Comparison of ENCODE assay signal across 18 cellular contexts in genomic region chr10:1004294-1004693, GRCh38. TPM values are rescaled to one million over a fixed set of nuclear protein-coding genes. Genes with fewer than 3 reads are reported as not detected.
DNase-seq lines count a peak whose midpoint lies in the region; ATAC-seq and TF ChIP-seq lines count a peak whose summit lies in the region.
"Had no signal": no experiment of that assay in that cellular context is flagged by ENCODE, and none has a peak within 500 bp of the region (broad histone marks: within the 10 kb centered on the region; RNA-seq: fewer than 3 reads in every experiment).

No MANE protein-coding gene starts in this region.

- H3K4me2 ChIP-seq in HCT116 (ENCODE audit: low read length) = no peak overlapping the region

- no peaks in the 10 kb centered on the region for H3K9me2 ChIP-seq in HCT116 (ENCODE audit: insufficient read depth)

- intact Hi-C loops in HCT116 (cut with micrococcal nuclease) = no loop called here
- intact Hi-C loops in activated T-helper 1 cell treated with anti-CD3 and anti-CD28 coated beads, Interleukin-12 subunit alpha, Interleukin-12 subunit beta, Interleukin-2, Interleukin-4 antibody, amounts not matched to agents 30 ng/mL and 10 ng/mL and 1 ng/mL, durations not matched to agents 14 hours and 24 hours and 36 hours (cut with micrococcal nuclease) = no loop called here
- intact Hi-C loops in lower leg skin (cut with DNase I; ENCODE audit: low total_unique reads) = no loop called here

- DNase-seq in HCT116 (ENCODE audit: low read depth, low spot score) (no peak), myocyte (ENCODE audit: low read depth) (peak; percentile 45), lower leg skin (ENCODE audit: low spot score in 2 of 2) (no peak)
- DNase-seq in activated T-helper 1 cell treated with anti-CD3 and anti-CD28 coated beads, Interleukin-12 subunit alpha, Interleukin-12 subunit beta, Interleukin-2, Interleukin-4 antibody, amounts not matched to agents 30 ng/mL and 10 ng/mL and 1 ng/mL, durations not matched to agents 14 hours and 24 hours and 36 hours (ENCODE audit: low spot score) = no peak
- DNase-seq: CD8-positive, alpha-beta T cell; COR-L47; DMS153; DMS79 treated with DMSO at 0.1 percent for 48 hours; EL; HCEC 1CT; KBM-7 had no signal

- POLR2A ChIA-PET in HCT116 (lab: Charles Lee) = interaction anchor here (0.9 kb wide), 1 partner anchor 16 kb away, joined by 5 read pairs; the partner anchor contains the start of gene GTPBP4

- no peak for TF ChIP-seq RAD21 in HCT116 (IDR thresholded peaks at IDR 0.05; ENCODE audit: low read depth)

- WGBS in lower leg skin, 2 donors = 91 to 97% methylated on average over 8 of the region's 8 CpGs

- H3K9me3 Mint-ChIP-seq in activated T-helper 1 cell treated with anti-CD3 and anti-CD28 coated beads, Interleukin-12 subunit alpha, Interleukin-12 subunit beta, Interleukin-2, Interleukin-4 antibody, amounts not matched to agents 30 ng/mL and 10 ng/mL and 1 ng/mL, durations not matched to agents 14 hours and 24 hours and 36 hours = peaks cover 21% of the 10 kb centered on the region

- CTCF ChIA-PET in HCT116 (lab: Charles Lee) = no interaction called here

- no peak overlapping the region; the same call in 1 of the 2 replicates for H3K27ac ChIP-seq in HCT116 (ENCODE audit: low read depth, low read length)
- H3K27ac ChIP-seq: HL-60 had no signal

- peaks cover 97% of the 10 kb centered on the region for H3K79me2 ChIP-seq in HCT116 (ENCODE audit: insufficient read depth, low read length)

- peaks cover 0 to 4% of the 10 kb centered on the region in 2 experiments; a peak in 1 of 4 replicates for H3K9me3 ChIP-seq in HCT116 (ENCODE audit: control insufficient read depth in 1 of 2, insufficient read depth in 1 of 2, low read depth in 1 of 2, low read length in 2 of 2)

- ATAC-seq in HCT116 (peak; percentile 28; the same call in 1 of the 2 replicates), HG02852 (IDR thresholded peaks at IDR 0.05; ENCODE audit: unreplicated experiment) (no peak), GM21723 (IDR thresholded peaks at IDR 0.05; ENCODE audit: unreplicated experiment) (no peak)
- ATAC-seq: CD8-positive, alpha-beta T cell had no signal

- peak overlapping the region; percentile 48 for H3K27ac Mint-ChIP-seq in activated T-helper 1 cell treated with anti-CD3 and anti-CD28 coated beads, Interleukin-12 subunit alpha, Interleukin-12 subunit beta, Interleukin-2, Interleukin-4 antibody, amounts not matched to agents 30 ng/mL and 10 ng/mL and 1 ng/mL, durations not matched to agents 14 hours and 24 hours and 36 hours

- H2AFZ ChIP-seq in HCT116 (ENCODE audit: low read depth, low read length, poor library complexity, severe bottlenecking) = no peak overlapping the region

- peaks cover 18% of the 10 kb centered on the region for H3K4me1 Mint-ChIP-seq in activated T-helper 1 cell treated with anti-CD3 and anti-CD28 coated beads, Interleukin-12 subunit alpha, Interleukin-12 subunit beta, Interleukin-2, Interleukin-4 antibody, amounts not matched to agents 30 ng/mL and 10 ng/mL and 1 ng/mL, durations not matched to agents 14 hours and 24 hours and 36 hours (ENCODE audit: low read depth)
- H3K4me1 Mint-ChIP-seq: CD14-positive monocyte had no signal

- H3K4me1 ChIP-seq in HCT116 (ENCODE audit: control insufficient read depth in 1 of 2, insufficient read depth in 2 of 2, low read length in 2 of 2) = no peaks in the 10 kb centered on the region

- peaks cover 81 to 86% of the 10 kb centered on the region in 2 experiments for H3K36me3 ChIP-seq in HCT116 (ENCODE audit: control insufficient read depth in 1 of 2, insufficient read depth in 2 of 2, low read length in 2 of 2)

- H4K20me1 ChIP-seq in HCT116 (ENCODE audit: insufficient read depth) = peaks cover 19% of the 10 kb centered on the region; the same call in 1 of the 2 replicates

- H3K27me3 Mint-ChIP-seq in activated T-helper 1 cell treated with anti-CD3 and anti-CD28 coated beads, Interleukin-12 subunit alpha, Interleukin-12 subunit beta, Interleukin-2, Interleukin-4 antibody, amounts not matched to agents 30 ng/mL and 10 ng/mL and 1 ng/mL, durations not matched to agents 14 hours and 24 hours and 36 hours (ENCODE audit: insufficient read depth) = no peaks in the 10 kb centered on the region

- BruUV-seq in HCT116 (replicated peaks; lab: Mats Ljungman, UMichigan) = no TSS peak

- no peak for TF ChIP-seq CTCF in HCT116 (IDR thresholded peaks at IDR 0.05 in 2 of 3, conservative IDR thresholded peaks at IDR 0.05 in 1 of 3; ENCODE audit: borderline replicate concordance in 1 of 3, insufficient read depth in 1 of 3, low read depth in 2 of 3, low read length in 2 of 3)
- TF ChIP-seq CTCF in lower leg skin (IDR thresholded peaks at IDR 0.05) = no peak

- TF ChIP-seq POLR2A in HCT116 (IDR thresholded peaks at IDR 0.05; ENCODE audit: borderline replicate concordance, extremely low read depth, insufficient read depth, insufficient read length) = no peak
- no peak for TF ChIP-seq POLR2A in lower leg skin (IDR thresholded peaks at IDR 0.05)

- H3K4me3 ChIP-seq in HCT116 (replicated peaks in 1 of 2; ENCODE audit: low read depth in 1 of 2, low read length in 2 of 2) (no peak overlapping the region), lower leg skin (ENCODE audit: low read depth, poor library complexity, severe bottlenecking) (no peak overlapping the region)

- no peak overlapping the region for H3K9ac ChIP-seq in HCT116 (ENCODE audit: low read length)

- peaks cover 79% of the 10 kb centered on the region for H3K36me3 Mint-ChIP-seq in activated T-helper 1 cell treated with anti-CD3 and anti-CD28 coated beads, Interleukin-12 subunit alpha, Interleukin-12 subunit beta, Interleukin-2, Interleukin-4 antibody, amounts not matched to agents 30 ng/mL and 10 ng/mL and 1 ng/mL, durations not matched to agents 14 hours and 24 hours and 36 hours (ENCODE audit: low read depth)

- RAD21 ChIA-PET in HCT116 (lab: Charles Lee; ENCODE audit: low non-redundant PET in 1 of 2, low total read pairs in 2 of 2, uncharacterized antibody in 2 of 2, unreplicated experiment in 2 of 2) = no interaction called here

- H3K27me3 ChIP-seq in HCT116 (ENCODE audit: insufficient read depth, low read length) = no peaks in the 10 kb centered on the region

- no peak overlapping the region for H3K4me3 Mint-ChIP-seq in activated T-helper 1 cell treated with anti-CD3 and anti-CD28 coated beads, Interleukin-12 subunit alpha, Interleukin-12 subunit beta, Interleukin-2, Interleukin-4 antibody, amounts not matched to agents 30 ng/mL and 10 ng/mL and 1 ng/mL, durations not matched to agents 14 hours and 24 hours and 36 hours
- H3K4me3 Mint-ChIP-seq: CD14-positive monocyte; CD8-positive, alpha-beta T cell had no signal

TF ChIP-seq in HCT116, 20 proteins besides CTCF, POLR2A, EP300 and RAD21:
- no peak for TF ChIP-seq MAX (IDR thresholded peaks at IDR 0.05)
- TF ChIP-seq EZH2 (IDR thresholded peaks at IDR 0.05) = no peak
- no peak for TF ChIP-seq ZNF274 (IDR thresholded peaks at IDR 0.05; ENCODE audit: low read depth, low read length)
- TF ChIP-seq ZFX (IDR thresholded peaks at IDR 0.05) = no peak
- TF ChIP-seq EGR1 (IDR thresholded peaks at IDR 0.05; ENCODE audit: low read depth) = no peak
- TF ChIP-seq ELF1 (IDR thresholded peaks at IDR 0.05; ENCODE audit: borderline replicate concordance, low read depth) = no peak
- no peak for TF ChIP-seq CBX3 (IDR thresholded peaks at IDR 0.05; ENCODE audit: low read depth)
- TF ChIP-seq SP1 (IDR thresholded peaks at IDR 0.05; ENCODE audit: low read depth) = no peak
- TF ChIP-seq FOSL1 (IDR thresholded peaks at IDR 0.05; ENCODE audit: low read depth) = no peak
- no peak for TF ChIP-seq JUND (IDR thresholded peaks at IDR 0.05)
- TF ChIP-seq POLR2AphosphoS5 (IDR thresholded peaks at IDR 0.05; ENCODE audit: low read depth, low read length) = no peak

RNA-seq across cellular contexts. Expression of gene GTPBP4, which starts 16.1 kb away (rescaled TPM):
- total RNA-seq in HCT116 (2021; ENCODE audit: unreplicated experiment) (111 TPM), myocyte (55.8 and 57.4 TPM in 2 replicates), lower leg skin (10 to 100 TPM in 3 of 4 donors, 1 to 10 TPM in 1; 8.8 to 23.2 (median 15.8) TPM)
- 41.8 and 49.2 TPM in 2 replicates for polyA plus RNA-seq in HCT116 (2012)
- total RNA-seq in activated T-helper 1 cell treated with anti-CD3 and anti-CD28 coated beads, Interleukin-12 subunit alpha, Interleukin-12 subunit beta, Interleukin-2, Interleukin-4 antibody, amounts not matched to agents 30 ng/mL and 10 ng/mL and 1 ng/mL, durations not matched to agents 14 hours and 24 hours and 36 hours = 193 and 202 TPM in 2 replicates
- polyA plus RNA-seq in myocyte (2012) = 43.3 TPM

RNA-seq across cellular contexts. Expression of gene IDI2, which starts 21.4 kb away (rescaled TPM):
- total RNA-seq in HCT116 (2021; ENCODE audit: unreplicated experiment) = not detected
- polyA plus RNA-seq in HCT116 (2012) = not detected in 2 replicates
- not detected in 2 replicates for total RNA-seq in activated T-helper 1 cell treated with anti-CD3 and anti-CD28 coated beads, Interleukin-12 subunit alpha, Interleukin-12 subunit beta, Interleukin-2, Interleukin-4 antibody, amounts not matched to agents 30 ng/mL and 10 ng/mL and 1 ng/mL, durations not matched to agents 14 hours and 24 hours and 36 hours
- not detected in 2 replicates for total RNA-seq in myocyte
- not detected for polyA plus RNA-seq in myocyte (2012)
- not detected for total RNA-seq in lower leg skin
- total RNA-seq: A673; CD8-positive, alpha-beta T cell; H4 had no signal
- polyA plus RNA-seq: BJ, CD14-positive monocyte had no signal

RNA-seq across cellular contexts. Expression of gene IDI1, which starts 44.6 kb away (rescaled TPM):
- total RNA-seq in HCT116 (2021; ENCODE audit: unreplicated experiment) (37.8 TPM), myocyte (181 and 383 TPM in 2 replicates), lower leg skin (10 to 100 TPM; 24.8 to 51.7 (median 37.7) TPM)
- 25.3 and 27.4 TPM in 2 replicates for polyA plus RNA-seq in HCT116 (2012)
- total RNA-seq in activated T-helper 1 cell treated with anti-CD3 and anti-CD28 coated beads, Interleukin-12 subunit alpha, Interleukin-12 subunit beta, Interleukin-2, Interleukin-4 antibody, amounts not matched to agents 30 ng/mL and 10 ng/mL and 1 ng/mL, durations not matched to agents 14 hours and 24 hours and 36 hours = 76.0 and 78.9 TPM in 2 replicates
- polyA plus RNA-seq in myocyte (2012) = 81.3 TPM

RNA-seq across cellular contexts. Expression of gene WDR37, which starts 51.9 kb away (rescaled TPM):
- 9.1 TPM for total RNA-seq in HCT116 (2021; ENCODE audit: unreplicated experiment)
- 5.7 and 6.4 TPM in 2 replicates for polyA plus RNA-seq in HCT116 (2012)
- total RNA-seq in activated T-helper 1 cell treated with anti-CD3 and anti-CD28 coated beads, Interleukin-12 subunit alpha, Interleukin-12 subunit beta, Interleukin-2, Interleukin-4 antibody, amounts not matched to agents 30 ng/mL and 10 ng/mL and 1 ng/mL, durations not matched to agents 14 hours and 24 hours and 36 hours = 19.9 and 21.1 TPM in 2 replicates
- total RNA-seq in myocyte = 13.6 and 17.0 TPM in 2 replicates
- polyA plus RNA-seq in myocyte (2012) = 10.2 TPM
- 10 to 100 TPM in 2 of 4 donors, 1 to 10 TPM in 2; 9.4 to 18.9 (median 11.9) TPM for total RNA-seq in lower leg skin
